ENCODE assay signal across 19 cellular contexts in genomic region chr15:101324513-101325177, GRCh38. TPM values are rescaled to one million over a fixed set of nuclear protein-coding genes. Genes with fewer than 3 reads are reported as not detected.
DNase-seq lines count a peak whose midpoint lies in the region; ATAC-seq, FAIRE-seq and TF ChIP-seq lines count a peak whose summit lies in the region.
"Had no signal": no experiment of that assay in that cellular context is flagged by ENCODE, and none has a peak within 500 bp of the region (broad histone marks: within the 10 kb centered on the region; RNA-seq: fewer than 3 reads in every experiment).

No MANE protein-coding gene starts in this region.

- H3K23me2 ChIP-seq in H1 (ENCODE audit: low read depth, low read length) = no peaks in the 10 kb centered on the region

- H3K4me3 ChIP-seq in H1 (ENCODE audit: extremely low read depth in 1 of 4, insufficient read depth in 2 of 4, low read depth in 3 of 4, low read length in 4 of 4) = no peak overlapping the region
- H3K4me3 ChIP-seq in liver (ENCODE audit: low read depth in 1 of 3, low read length in 3 of 3) = no peak overlapping the region

- H3K79me1 ChIP-seq in H1 (ENCODE audit: low read depth, low read length) = no peaks in the 10 kb centered on the region

- no peak for TF ChIP-seq POLR2A in H1 (IDR thresholded peaks at IDR 0.05; ENCODE audit: control extremely low read depth in 1 of 2, low read depth in 2 of 2, low read length in 2 of 2)

- H3K27ac ChIP-seq in H1 (ENCODE audit: low read depth, low read length) (no peak overlapping the region), liver (ENCODE audit: low read depth in 1 of 2, low read length in 2 of 2) (peak overlapping the region; percentile 66 to 78)

- TF ChIP-seq CTCF in Calu3 (IDR thresholded peaks at IDR 0.05; ENCODE audit: unreplicated experiment) (no peak), H1 (IDR thresholded peaks at IDR 0.05; ENCODE audit: control extremely low read depth in 1 of 3, insufficient read depth in 1 of 3, low read depth in 1 of 3, low read length in 3 of 3) (no peak), liver (IDR thresholded peaks at IDR 0.05; ENCODE audit: low read depth, low read length, missing input control) (no peak), GM10266 (IDR thresholded peaks at IDR 0.05; ENCODE audit: control insufficient read depth, insufficient read depth, low read depth, missing control alignments) (no peak)

- H3K4me1 Mint-ChIP-seq in Calu3 (ENCODE audit: low read depth, unreplicated experiment) = peaks cover 16% of the 10 kb centered on the region

- H3K27me3 ChIP-seq in H1 (replicated peaks in 1 of 4; ENCODE audit: control insufficient read depth in 3 of 4, extremely low read depth in 1 of 4, insufficient read depth in 3 of 4, low read length in 3 of 4) (peaks cover 0 to 7% (median 2%) of the 10 kb centered on the region in 4 experiments; a peak in 5 of 7 replicates), liver (ENCODE audit: control insufficient read depth in 4 of 4, insufficient read depth in 4 of 4, low read length in 3 of 4) (no peaks in the 10 kb centered on the region)

- H4K8ac ChIP-seq in H1 (ENCODE audit: extremely low read depth, insufficient read depth, low read length) = 0 out of 2 replicates have a peak overlapping the region, but pooled peaks have one; percentile 32

- H3K56ac ChIP-seq in H1 (replicated peaks; ENCODE audit: insufficient read length, low read depth, low read length) = no peak overlapping the region

- TF ChIP-seq EP300 in H1 (IDR thresholded peaks at IDR 0.05; ENCODE audit: borderline replicate concordance in 1 of 2, low read depth in 2 of 2, low read length in 2 of 2) = no peak

- peak; percentile 54 for DNase-seq in Calu3
- no peak for DNase-seq in H1 (ENCODE audit: low read depth in 1 of 2, low spot score in 2 of 2)
- DNase-seq in renal cortical epithelial cell (ENCODE audit: low read depth) = peak; percentile 10
- no peak for DNase-seq in stimulated activated naive CD4-positive, alpha-beta T cell treated with Interleukin-2 at 50 U/mL for 16 hours (lab: John Stamatoyannopoulos, UW)
- DNase-seq in globus pallidus (ENCODE audit: low spot score) = no peak
- no peak for DNase-seq in GM10266 (ENCODE audit: extremely low spot score)
- DNase-seq: DMS79, Karpas-422, NCI-H1417, NCI-H2029, NCI-H2171 treated with DMSO at 0.1 percent for 48 hours, NCI-H774, SHP77 had no signal

- BruUV-seq in Calu3 (replicated peaks; lab: Mats Ljungman, UMichigan) = no TSS peak

- H3K4me2 ChIP-seq in H1 (ENCODE audit: insufficient read depth in 1 of 2, low read depth in 2 of 2, low read length in 2 of 2) = no peak overlapping the region

- intact Hi-C loops in Calu3 (cut with micrococcal nuclease; ENCODE audit: unreplicated experiment) = no loop called here

- H2BK5ac ChIP-seq in H1 (ENCODE audit: low read depth, low read length) = no peak overlapping the region

- H3K4me1 ChIP-seq in H1 (replicated peaks in 1 of 4; ENCODE audit: control insufficient read depth in 3 of 4, insufficient read depth in 4 of 4, low read length in 3 of 4) = peaks cover 0 to 3% (median 1%) of the 10 kb centered on the region in 4 experiments; a peak in 1 of 7 replicates
- peaks cover 2 to 32% (median 18%) of the 10 kb centered on the region in 4 donors for H3K4me1 ChIP-seq in liver (ENCODE audit: control insufficient read depth in 4 of 4, insufficient read depth in 4 of 4, low read length in 3 of 4)

- no peaks in the 10 kb centered on the region for H3K36me3 ChIP-seq in H1 (ENCODE audit: control insufficient read depth in 2 of 4, insufficient read depth in 4 of 4, low read length in 3 of 4)
- peaks cover 11 to 64% (median 33%) of the 10 kb centered on the region in 4 donors for H3K36me3 ChIP-seq in liver (ENCODE audit: control insufficient read depth in 4 of 4, insufficient read depth in 3 of 4, low read depth in 1 of 4, low read length in 3 of 4)

- no peak overlapping the region for H4K5ac ChIP-seq in H1 (ENCODE audit: insufficient read length, low read depth, low read length)

- H2BK20ac ChIP-seq in H1 (ENCODE audit: low read length) = no peak overlapping the region

- no peaks in the 10 kb centered on the region for H3K9me3 Mint-ChIP-seq in Calu3 (ENCODE audit: low read depth, unreplicated experiment)

- H4K91ac ChIP-seq in H1 (replicated peaks; ENCODE audit: insufficient read length, low read length) = no peak overlapping the region

- H3K23ac ChIP-seq in H1 (ENCODE audit: insufficient read length) = no peak overlapping the region

- no peak overlapping the region for H2BK15ac ChIP-seq in H1 (ENCODE audit: low read length)

- H3K27me3 Mint-ChIP-seq in Calu3 (ENCODE audit: unreplicated experiment) = peaks cover 35% of the 10 kb centered on the region

- H3K9ac ChIP-seq in H1 (replicated peaks in 1 of 4; ENCODE audit: extremely low read depth in 1 of 4, low read depth in 3 of 4, low read length in 3 of 4) (no peak overlapping the region), liver (ENCODE audit: low read depth in 1 of 2, low read length in 2 of 2) (peak overlapping the region in 1 of 2 donors; percentile 24)

- WGBS in H1 (ENCODE audit: extremely low coverage in 1 of 2, insufficient coverage in 1 of 2, insufficient read length in 1 of 2, insufficient replicate concordance in 2 of 2, low coverage in 1 of 2, low lambda C conversion rate in 2 of 2, missing lambda C conversion rate in 1 of 2), 2 experiments = 85% methylated on average over 13 of the region's 13 CpGs; no CpG with 5 or more reads in 1 of the 2 experiments
- WGBS in liver = 73% methylated on average over 13 of the region's 13 CpGs

- CTCF ChIA-PET in Calu3 (lab: Charles Lee) = no interaction called here
- CTCF ChIA-PET in H1 (lab: Charles Lee; ENCODE audit: partially characterized antibody) = interaction anchor here (0.9 to 1.7 kb wide), 5 partner anchors 17 to 316 kb away, joined by 3 to 4 read pairs (median 3); no protein-coding TSS in a partner anchor

- no peak overlapping the region for H2BK12ac ChIP-seq in H1 (ENCODE audit: low read depth, low read length)

- H3K27ac Mint-ChIP-seq in Calu3 (ENCODE audit: unreplicated experiment) = peak overlapping the region; percentile 2

- no peaks in the 10 kb centered on the region for H3K79me2 ChIP-seq in H1 (ENCODE audit: control insufficient read depth in 1 of 2, insufficient read depth in 2 of 2, low read length in 2 of 2)

- H2AFZ ChIP-seq in H1 (ENCODE audit: low read length) = no peak overlapping the region

- POLR2A ChIA-PET in H1 (lab: Charles Lee; ENCODE audit: partially characterized antibody) = no interaction called here

- H3K14ac ChIP-seq in H1 (ENCODE audit: insufficient read length) = no peak overlapping the region

- H3K18ac ChIP-seq in H1 (ENCODE audit: extremely low read depth, low read length) = no peak overlapping the region

- TF ChIP-seq RAD21 in H1 (IDR thresholded peaks at IDR 0.05 in 1 of 2, conservative IDR thresholded peaks at IDR 0.05 in 1 of 2; ENCODE audit: low read depth in 2 of 2, low read length in 2 of 2) (no peak), liver (IDR thresholded peaks at IDR 0.05) (no peak)

- no peaks in the 10 kb centered on the region for H3K36me3 Mint-ChIP-seq in Calu3 (ENCODE audit: insufficient read depth, unreplicated experiment)

- H4K20me1 ChIP-seq in H1 (replicated peaks in 1 of 2; ENCODE audit: control insufficient read depth in 1 of 2, insufficient read depth in 2 of 2, low read length in 2 of 2) = no peaks in the 10 kb centered on the region

- H2AK5ac ChIP-seq in H1 (ENCODE audit: low read depth, low read length) = no peak overlapping the region

- H2BK120ac ChIP-seq in H1 (replicated peaks; ENCODE audit: low read depth, low read length) = no peak overlapping the region

- no peak overlapping the region for H3K4ac ChIP-seq in H1 (replicated peaks; ENCODE audit: insufficient read length, low read depth, low read length)

- FAIRE-seq in H1 (lab: Jason Lieb, UNC) = no peak
- FAIRE-seq: A204.1, GM12891 had no signal

- H3K4me3 Mint-ChIP-seq in Calu3 (ENCODE audit: low read depth, unreplicated experiment) = no peak overlapping the region

- H3K9me3 ChIP-seq in H1 (ENCODE audit: insufficient read depth in 2 of 2, low read depth in 1 of 2, low read length in 1 of 2) (no peaks in the 10 kb centered on the region), liver (ENCODE audit: control insufficient read depth in 4 of 4, low read length in 3 of 4) (no peaks in the 10 kb centered on the region)

- ATAC-seq in HG02973 (IDR thresholded peaks at IDR 0.05; ENCODE audit: unreplicated experiment) = no peak
- ATAC-seq: HCT116, Panc1 had no signal

TF ChIP-seq in H1, 55 proteins besides CTCF, POLR2A, EP300 and RAD21 (continues in another document):
- no peak for TF ChIP-seq JUN (IDR thresholded peaks at IDR 0.05; ENCODE audit: low read depth, low read length)
- TF ChIP-seq POLR2AphosphoS5 (IDR thresholded peaks at IDR 0.05; ENCODE audit: low read depth, low read length) = no peak

TF ChIP-seq in liver, 16 proteins besides CTCF, POLR2A, EP300 and RAD21 (continues in another document):
- no peak for TF ChIP-seq GABPA (IDR thresholded peaks at IDR 0.05 in 1 of 2, conservative IDR thresholded peaks at IDR 0.05 in 1 of 2)
- TF ChIP-seq RXRA (IDR thresholded peaks at IDR 0.05) = peak in 1 of 2 donors; percentile 8
- TF ChIP-seq TAF1 (conservative IDR thresholded peaks at IDR 0.05) = no peak

RNA-seq across cellular contexts. Expression of gene SNRPA1, which starts 29.6 kb away (rescaled TPM):
- total RNA-seq in Calu3 (2022) (123 and 140 TPM in 2 replicates), liver (10 to 100 TPM; 12.7 to 15.0 TPM), renal cortical epithelial cell (12.7 and 23.2 TPM in 2 replicates)
- total RNA-seq in H1 (2021; fragmentation: NEBNext Ultra II Directional; extraction: Animal tissue kit (Norgen Biotek cat#: 25700)) = 214 and 221 TPM in 2 replicates
- polyA plus RNA-seq in H1 (2011; rRNA removed) (140 and 143 TPM in 2 replicates), liver (10 to 100 TPM; 21.0 to 31.7 TPM)
- 226 TPM for polyA plus RNA-seq in H1 (2011; cell fraction: cytosol; rRNA removed)
- polyA plus RNA-seq in H1 (2011; cell fraction: nucleus; rRNA removed) = 37.4 TPM
- 168 to 211 TPM (median 174 TPM) in 4 replicates for polyA plus RNA-seq in H1 (2012, experiment 1 of 2)
- 66.1 TPM for polyA plus RNA-seq in H1 (2012, experiment 2 of 2)
- 160 TPM for polyA plus RNA-seq in H1 (2013, experiment 1 of 2)
- polyA plus RNA-seq in H1 (2013, experiment 2 of 2) = 163 TPM
- polyA minus RNA-seq in H1 (2011; rRNA and poly(A)+ RNA removed) = 46.8 and 53.6 TPM in 2 replicates
- polyA minus RNA-seq in H1 (2011; cell fraction: cytosol; rRNA and poly(A)+ RNA removed) = 59.4 TPM
- polyA minus RNA-seq in H1 (2011; cell fraction: nucleus; rRNA and poly(A)+ RNA removed) = 34.4 TPM

RNA-seq across cellular contexts. Expression of gene SELENOS, which starts 47.4 kb away (rescaled TPM):
- total RNA-seq in Calu3 (2022) (83.3 and 85.0 TPM in 2 replicates), liver (10 to 100 TPM; 25.8 to 66.4 TPM), renal cortical epithelial cell (56.2 and 75.4 TPM in 2 replicates)
- 45.2 and 46.0 TPM in 2 replicates for total RNA-seq in H1 (2021; fragmentation: NEBNext Ultra II Directional; extraction: Animal tissue kit (Norgen Biotek cat#: 25700))
- polyA plus RNA-seq in H1 (2011; rRNA removed) (31.0 and 45.1 TPM in 2 replicates), liver (10 to 100 TPM; 65.2 to 71.1 TPM)
- 51.7 TPM for polyA plus RNA-seq in H1 (2011; cell fraction: cytosol; rRNA removed)
- 16.3 TPM for polyA plus RNA-seq in H1 (2011; cell fraction: nucleus; rRNA removed)
- polyA plus RNA-seq in H1 (2012, experiment 1 of 2) = 33.4 to 41.9 TPM (median 36.8 TPM) in 4 replicates
- 35.5 TPM for polyA plus RNA-seq in H1 (2012, experiment 2 of 2)
- polyA plus RNA-seq in H1 (2013, experiment 1 of 2) = 61.0 TPM
- 78.8 TPM for polyA plus RNA-seq in H1 (2013, experiment 2 of 2)
- 16.3 and 16.9 TPM in 2 replicates for polyA minus RNA-seq in H1 (2011; rRNA and poly(A)+ RNA removed)
- polyA minus RNA-seq in H1 (2011; cell fraction: cytosol; rRNA and poly(A)+ RNA removed) = 5.7 TPM
- 17.3 TPM for polyA minus RNA-seq in H1 (2011; cell fraction: nucleus; rRNA and poly(A)+ RNA removed)

Comparison
In these comparisons a context has a peak if more than half of its experiments do, and no peak if none do; other contexts are left out.
1. DNase-seq: peak in Calu3 (single experiment) and renal cortical epithelial cell (single experiment); none in H1 (0 of 2), stimulated activated naive CD4-positive, alpha-beta T cell treated with Interleukin-2 at 50 U/mL for 16 hours (single experiment), globus pallidus (single experiment) and GM10266 (single experiment).